In genomic region chr4:21320034-21320433, GRCh38 we compare ENCODE assay signal across 25 cellular contexts.
"Had no signal": no experiment of that assay in that cellular context is flagged by ENCODE, and none has a peak within 500 bp of the region (broad histone marks: within the 10 kb centered on the region; RNA-seq: fewer than 3 reads in every experiment).

No MANE protein-coding gene starts in this region.

- H3K79me2 ChIP-seq: hepatocyte had no signal

- H3K4me1 ChIP-seq: esophagus muscularis mucosa, esophagus squamous epithelium, foreskin keratinocyte, gastrocnemius medialis, gastroesophageal sphincter, heart left ventricle, heart right ventricle had no signal

- H3K4me2 ChIP-seq: hepatocyte had no signal

- H3K4me3 ChIP-seq: coronary artery, dorsolateral prefrontal cortex, esophagus muscularis mucosa, esophagus squamous epithelium, gastrocnemius medialis, gastroesophageal sphincter, heart left ventricle, heart right ventricle, hepatocyte had no signal

- H3K36me3 ChIP-seq: esophagus muscularis mucosa, esophagus squamous epithelium, gastrocnemius medialis, gastroesophageal sphincter, heart left ventricle, heart right ventricle had no signal

- H2AFZ ChIP-seq: hepatocyte had no signal

- DNase-seq: cortex of kidney; dermis blood vessel endothelial cell; dorsolateral prefrontal cortex; effector CD4-positive, alpha-beta T cell; effector CD8-positive, alpha-beta T cell; effector memory CD4-positive, alpha-beta T cell; effector memory CD8-positive, alpha-beta T cell; endodermal cell; erythroblast; esophagus squamous epithelium; foreskin fibroblast; foreskin keratinocyte; foreskin melanocyte; gastrocnemius medialis; glutamatergic neuron; head of caudate nucleus; heart right ventricle; hippocampal formation had no signal

- H3K27me3 ChIP-seq: dorsolateral prefrontal cortex, esophagus muscularis mucosa, esophagus squamous epithelium, foreskin keratinocyte, gastrocnemius medialis, gastroesophageal sphincter, heart left ventricle, heart right ventricle, hepatocyte had no signal

- ATAC-seq: effector memory CD8-positive, alpha-beta T cell; esophagus mucosa; foreskin keratinocyte; gastrocnemius medialis; gastroesophageal sphincter; heart left ventricle; heart right ventricle had no signal

- H3K27ac ChIP-seq: coronary artery, dorsolateral prefrontal cortex, epithelial cell of prostate, esophagus muscularis mucosa, esophagus squamous epithelium, foreskin keratinocyte, gastrocnemius medialis, gastroesophageal sphincter, heart left ventricle, heart right ventricle, hepatocyte had no signal

- H3K9me3 ChIP-seq: gastrocnemius medialis had no signal
